In genomic region chr7:6360841-6361240, GRCh38 we compare ENCODE assay signal across 23 cellular contexts. TPM values are rescaled to one million over a fixed set of nuclear protein-coding genes. Genes with fewer than 3 reads are reported as not detected.
A peak's percentile ranks its signal among the peaks of the same experiment; 100 is the strongest.
DNase-seq lines count a peak whose midpoint lies in the region; ATAC-seq, FAIRE-seq and TF ChIP-seq lines count a peak whose summit lies in the region.
"Had no signal": no experiment of that assay in that cellular context is flagged by ENCODE, and none has a peak within 500 bp of the region (broad histone marks: within the 10 kb centered on the region; RNA-seq: fewer than 3 reads in every experiment).

No MANE protein-coding gene starts in this region.

- H3K23ac ChIP-seq in IMR-90 (ENCODE audit: low read depth, low read length): no peak overlapping the region

- DNase-seq in A673 (ENCODE audit: low spot score): peak; percentile 33
- peak; percentile 10 for DNase-seq in IMR-90
- peak; percentile 54 for DNase-seq in RPMI8226
- peak in 1 of 4 experiments; percentile 28 for DNase-seq in K562 (ENCODE audit: extremely low read depth in 1 of 4, low spot score in 3 of 4)
- DNase-seq in NCI-H2081 treated with DMSO at 0.1 percent for 48 hours (lab: John Stamatoyannopoulos, UW): no peak
- no peak for DNase-seq in cerebellar cortex (ENCODE audit: low spot score)
- no peak for DNase-seq in occipital lobe (lab: John Stamatoyannopoulos, UW)
- DNase-seq: activated CD4-positive, alpha-beta T cell treated with anti-CD3 and anti-CD28 coated beads for 36 hours; activated naive CD4-positive, alpha-beta T cell treated with anti-CD3 and anti-CD28 coated beads, Interleukin-2, amount 10 ng/mL, durations not matched to agents 7 days and 5 days; activated T-cell treated with anti-CD3 and anti-CD28 coated beads, Interleukin-2, amount 50 U/mL, for 48 hours; CD4-positive, CD25-positive, alpha-beta regulatory T cell; central memory CD4-positive, alpha-beta T cell; NCI-H1694; NCI-H2227 treated with DMSO at 0.1 percent for 48 hours; NCI-H774; Peyer's patch; sigmoid colon; substantia nigra; uterus had no signal

- no peak overlapping the region for H2AK9ac ChIP-seq in IMR-90 (replicated peaks; ENCODE audit: low read depth, low read length, poor library complexity)

- no peak overlapping the region for H2BK5ac ChIP-seq in IMR-90 (ENCODE audit: low read depth, low read length, poor library complexity, severe bottlenecking)

- H3K79me1 ChIP-seq in IMR-90 (ENCODE audit: low read depth in 1 of 2, low read length in 2 of 2): no peaks in the 10 kb centered on the region

- H3K9me1 ChIP-seq in IMR-90 (ENCODE audit: insufficient read depth, low read length) (no peaks in the 10 kb centered on the region), K562 (ENCODE audit: control insufficient read depth, insufficient read depth, low read length) (no peaks in the 10 kb centered on the region)

- intact Hi-C loops in A673 (cut with micrococcal nuclease; ENCODE audit: unreplicated experiment): no loop called here
- intact Hi-C loops in IMR-90 (cut with micrococcal nuclease): no loop called here
- intact Hi-C loops in K562 (cut with micrococcal nuclease): no loop called here

- no peak overlapping the region for H2AK5ac ChIP-seq in IMR-90 (ENCODE audit: low read depth, low read length)

- CTCF ChIA-PET in A673 (lab: Charles Lee): no interaction called here
- CTCF ChIA-PET in IMR-90 (lab: Yijun Ruan, JAX): interaction anchor here (0.6 kb wide), 1 partner anchor 9 kb away, joined by 3 read pairs; no protein-coding TSS in a partner anchor
- CTCF ChIA-PET in K562 (lab: Yijun Ruan, JAX; ENCODE audit: low intra/inter-chr PET ratio): no interaction called here

- H3K4me1 ChIP-seq in A673 (ENCODE audit: insufficient read depth, low read length, poor library complexity, severe bottlenecking) (no peaks in the 10 kb centered on the region), IMR-90 (ENCODE audit: control insufficient read depth, insufficient read depth, low read length) (no peaks in the 10 kb centered on the region), K562 (replicated peaks in 1 of 2; ENCODE audit: control insufficient read depth in 2 of 2, insufficient read depth in 2 of 2, low read length in 2 of 2) (peaks cover 0 to 2% of the 10 kb centered on the region in 2 experiments; a peak in 3 of 5 replicates)
- H3K4me1 ChIP-seq: sigmoid colon, uterus had no signal

- H3K79me2 ChIP-seq in K562 (ENCODE audit: control insufficient read depth, insufficient read depth, low read length): no peaks in the 10 kb centered on the region

- no peak overlapping the region for H3K14ac ChIP-seq in IMR-90 (replicated peaks; ENCODE audit: low read depth, low read length)

- TF ChIP-seq POLR2A in IMR-90 (IDR thresholded peaks at IDR 0.05; ENCODE audit: low read depth, low read length) (no peak), K562 (conservative IDR thresholded peaks at IDR 0.05) (no peak)

- H2BK20ac ChIP-seq in IMR-90 (ENCODE audit: low read depth, low read length): no peak overlapping the region

- H3K4me2 ChIP-seq in IMR-90 (ENCODE audit: low read depth, low read length) (no peak overlapping the region), K562 (ENCODE audit: insufficient read depth, low read length) (no peak overlapping the region)

- no peak overlapping the region for H3K4me3 ChIP-seq in A673 (ENCODE audit: low read depth, low read length, poor library complexity, severe bottlenecking)
- H3K4me3 ChIP-seq in IMR-90 (ENCODE audit: insufficient read depth, low read depth, low read length): no peak overlapping the region
- no peak overlapping the region for H3K4me3 ChIP-seq in K562
- H3K4me3 ChIP-seq: Peyer's patch, sigmoid colon, uterus had no signal

- H2AFZ ChIP-seq in IMR-90 (replicated peaks; ENCODE audit: low read length, poor library complexity) (no peak overlapping the region), K562 (ENCODE audit: low read depth, low read length) (peak overlapping the region; percentile 48; the same call in 1 of the 2 replicates)

- 80% methylated on average over 3 of the region's 5 CpGs; no CpG with 5 or more reads in 1 of the 2 experiments for WGBS in IMR-90 (ENCODE audit: extremely low coverage in 2 of 2, insufficient read length in 1 of 2), 2 experiments
- WGBS in K562 (ENCODE audit: insufficient coverage, low coverage, missing lambda C conversion rate): 40% methylated on average over 5 of the region's 5 CpGs

- POLR2A ChIA-PET in A673 (lab: Charles Lee; ENCODE audit: low non-redundant PET): no interaction called here
- POLR2A ChIA-PET in IMR-90 (lab: Charles Lee; ENCODE audit: unreplicated experiment): no interaction called here
- POLR2A ChIA-PET in K562 (lab: Yijun Ruan, JAX): interaction anchor here (0.6 kb wide), 3 partner anchors 9 to 172 kb away, joined by 3 read pairs; no protein-coding TSS in a partner anchor

- H4K20me1 ChIP-seq in IMR-90 (ENCODE audit: insufficient read depth, low read length): no peaks in the 10 kb centered on the region
- no peaks in the 10 kb centered on the region for H4K20me1 ChIP-seq in K562 (replicated peaks; ENCODE audit: control insufficient read depth, insufficient read depth, low read length)

- H3K27me3 ChIP-seq in A673 (replicated peaks; ENCODE audit: insufficient read depth, low read depth, low read length, poor library complexity): no peaks in the 10 kb centered on the region
- no peaks in the 10 kb centered on the region for H3K27me3 ChIP-seq in IMR-90 (ENCODE audit: control insufficient read depth, insufficient read depth, low read length)
- H3K27me3 ChIP-seq in K562 (ENCODE audit: control insufficient read depth in 2 of 2, insufficient read depth in 2 of 2, low read length in 2 of 2): no peaks in the 10 kb centered on the region
- H3K27me3 ChIP-seq: Peyer's patch, sigmoid colon, uterus had no signal

- no peak for TF ChIP-seq RAD21 in IMR-90 (IDR thresholded peaks at IDR 0.05; ENCODE audit: low read length)
- TF ChIP-seq RAD21 in K562 (CRISPR knock-in tag; conservative IDR thresholded peaks at IDR 0.05 in 1 of 2, IDR thresholded peaks at IDR 0.05 in 1 of 2): no peak

- no peak overlapping the region for H4K5ac ChIP-seq in IMR-90 (ENCODE audit: low read depth, low read length)

- FAIRE-seq in K562 (lab: Jason Lieb, UNC): no peak
- FAIRE-seq: astrocyte, H1, TTC549 had no signal

- no peak overlapping the region for H3K4ac ChIP-seq in IMR-90 (ENCODE audit: low read depth, low read length)

- no peaks in the 10 kb centered on the region for H3K9me3 ChIP-seq in A673 (ENCODE audit: low read depth, low read length, poor library complexity, severe bottlenecking)
- H3K9me3 ChIP-seq in IMR-90 (ENCODE audit: control insufficient read depth, insufficient read depth, low read length): no peaks in the 10 kb centered on the region
- H3K9me3 ChIP-seq in K562 (replicated peaks; ENCODE audit: control insufficient read depth, insufficient read depth, low read depth, low read length): no peaks in the 10 kb centered on the region
- H3K9me3 ChIP-seq: Peyer's patch, sigmoid colon, uterus had no signal

- no peak overlapping the region for H4K8ac ChIP-seq in IMR-90 (ENCODE audit: low read depth in 2 of 2, low read length in 2 of 2)

- H3K56ac ChIP-seq in IMR-90 (ENCODE audit: extremely low read depth, insufficient read depth, low read length): no peak overlapping the region

- no peak overlapping the region for H4K91ac ChIP-seq in IMR-90 (ENCODE audit: insufficient read depth, low read depth, low read length)

- no peak overlapping the region for H3K27ac ChIP-seq in A673 (ENCODE audit: low read depth, low read length, poor library complexity, severe bottlenecking)
- H3K27ac ChIP-seq in IMR-90 (ENCODE audit: insufficient read depth, low read length): no peak overlapping the region
- no peak overlapping the region for H3K27ac ChIP-seq in K562 (ENCODE audit: extremely low read depth, low read depth, low read length)
- H3K27ac ChIP-seq: sigmoid colon, uterus had no signal

- TF ChIP-seq CTCF in A673 (conservative IDR thresholded peaks at IDR 0.05; ENCODE audit: low read depth, low read length) (no peak), IMR-90 (conservative IDR thresholded peaks at IDR 0.05; ENCODE audit: low read depth, low read length) (no peak), K562 (IDR thresholded peaks at IDR 0.05 in 2 of 3, conservative IDR thresholded peaks at IDR 0.05 in 1 of 3; ENCODE audit: insufficient read depth in 2 of 3, low read depth in 1 of 3, low read length in 3 of 3) (no peak)

- TF ChIP-seq EP300 in K562 (IDR thresholded peaks at IDR 0.05; ENCODE audit: low read length): no peak

- dilution Hi-C loops in IMR-90 (cut with HindIII; ENCODE audit: low sequenced_read_pairs, unreplicated experiment): no loop called here

- H3K9ac ChIP-seq in IMR-90 (ENCODE audit: low read depth, low read length) (no peak overlapping the region), K562 (ENCODE audit: insufficient read depth in 1 of 2, low read depth in 2 of 2, low read length in 2 of 2) (no peak overlapping the region)

- ATAC-seq in IMR-90 (ENCODE audit: low read depth): no peak
- ATAC-seq in K562: peak; percentile 66
- no peak for ATAC-seq in HG02981 (IDR thresholded peaks at IDR 0.05; ENCODE audit: unreplicated experiment)
- ATAC-seq: activated CD4-positive, alpha-beta T cell treated with anti-CD3 and anti-CD28 coated beads for 36 hours had no signal

- H2BK15ac ChIP-seq in IMR-90 (ENCODE audit: low read depth, low read length): no peak overlapping the region

- BruUV-seq in A673 (replicated peaks; lab: Mats Ljungman, UMichigan): no TSS peak
- no TSS peak for BruUV-seq in IMR-90 (replicated peaks; lab: Mats Ljungman, UMichigan)
- BruUV-seq in K562 (replicated peaks; lab: Mats Ljungman, UMichigan): no TSS peak

- H2BK120ac ChIP-seq in IMR-90 (ENCODE audit: low read depth, low read length): no peak overlapping the region

- H3K36me3 ChIP-seq in A673 (ENCODE audit: insufficient read depth, low read length, poor library complexity, severe bottlenecking) (no peaks in the 10 kb centered on the region), IMR-90 (ENCODE audit: control insufficient read depth, insufficient read depth, low read length) (no peaks in the 10 kb centered on the region), K562 (ENCODE audit: control insufficient read depth, insufficient read depth, low read length) (no peaks in the 10 kb centered on the region)
- H3K36me3 ChIP-seq: Peyer's patch, sigmoid colon, uterus had no signal

- in situ Hi-C loops in IMR-90 (cut with MboI; ENCODE audit: low sequenced_read_pairs) (no loop called here), K562 (cut with MboI) (no loop called here)

- H3K18ac ChIP-seq in IMR-90 (ENCODE audit: low read depth, low read length): no peak overlapping the region

RNA-seq across cellular contexts. Expression of gene FAM220A, which starts 12.1 kb away (rescaled TPM):
- 18.5 and 23.4 TPM in 2 replicates for total RNA-seq in A673 (2021)
- 13.1 and 13.9 TPM in 2 replicates for total RNA-seq in IMR-90 (2012; rRNA removed)
- 11.4 and 11.5 TPM in 2 replicates for polyA plus RNA-seq in IMR-90 (2012; rRNA removed)
- 10.0 and 13.7 TPM in 2 replicates for polyA plus RNA-seq in IMR-90 (2012; cell fraction: cytosol; rRNA removed)
- 3.8 and 5.4 TPM in 2 replicates for polyA plus RNA-seq in IMR-90 (2012; cell fraction: nucleus; rRNA removed; ENCODE audit: low replicate concordance)
- total RNA-seq in K562 (2011; cell fraction: chromatin; rRNA removed; ENCODE audit: low replicate concordance): 5.2 and 6.2 TPM in 2 replicates
- 4.0 and 4.3 TPM in 2 replicates for total RNA-seq in K562 (2011; cell fraction: nucleolus; rRNA removed)
- 5.0 and 5.1 TPM in 2 replicates for total RNA-seq in K562 (2011; cell fraction: nucleoplasm; rRNA removed)
- total RNA-seq in K562 (2014; rRNA removed): 5.8 and 15.2 TPM in 2 replicates
- total RNA-seq in K562 (2014; rRNA removed; fragmentation: Illumina TruSeq; extraction: Trizol): 5.5 and 6.0 TPM in 2 replicates
- 6.1 and 7.1 TPM in 2 replicates for total RNA-seq in K562 (2015; rRNA removed; fragmentation: Illumina TruSeq; extraction: Trizol)
- total RNA-seq in K562 (2021): 7.8 and 11.4 TPM in 2 replicates
- polyA plus RNA-seq in K562 (2011; rRNA removed): 10.4 and 12.1 TPM in 2 replicates
- polyA plus RNA-seq in K562 (2011; cell fraction: cytosol; rRNA removed): 7.3 and 8.0 TPM in 2 replicates
- polyA plus RNA-seq in K562 (2011; cell fraction: nucleus; rRNA removed): 3.4 and 5.9 TPM in 2 replicates
- polyA plus RNA-seq in K562 (2012): 7.0 and 10.8 TPM in 2 replicates
- polyA plus RNA-seq in K562 (2014; fragmentation: Illumina TruSeq; extraction: Trizol): 6.7 and 7.2 TPM in 2 replicates
- polyA plus RNA-seq in K562 (2014; fragmentation: Nextera tagmentation; extraction: Ambion mirVana): 1 to 10 TPM in 1 of 2 experiments, under 1 TPM in 1; 0.92 to 1.1 TPM
- 4.6 and 4.8 TPM in 2 replicates for polyA plus RNA-seq in K562 (2014; rRNA removed)
- 9.0 and 9.9 TPM in 2 replicates for polyA minus RNA-seq in K562 (2011; rRNA and poly(A)+ RNA removed)
- 8.9 and 10.0 TPM in 2 replicates for polyA minus RNA-seq in K562 (2011; cell fraction: cytosol; rRNA and poly(A)+ RNA removed)
- 2.2 and 3.1 TPM in 2 replicates for polyA minus RNA-seq in K562 (2011; cell fraction: nucleus; rRNA and poly(A)+ RNA removed)
- total RNA-seq in occipital lobe: 41.2 TPM

RNA-seq across cellular contexts. Expression of gene RAC1, which starts 13.5 kb away (rescaled TPM):
- total RNA-seq in A673 (2021) (295 and 296 TPM in 2 replicates), IMR-90 (2012; rRNA removed) (127 and 128 TPM in 2 replicates), K562 (2014; rRNA removed) (105 and 146 TPM in 2 replicates), K562 (2014; rRNA removed; fragmentation: Illumina TruSeq; extraction: Trizol) (126 and 149 TPM in 2 replicates), K562 (2015; rRNA removed; fragmentation: Illumina TruSeq; extraction: Trizol) (90.9 and 91.5 TPM in 2 replicates), K562 (2021) (220 and 225 TPM in 2 replicates), occipital lobe (41.6 TPM)
- polyA plus RNA-seq in IMR-90 (2012; rRNA removed) (360 and 364 TPM in 2 replicates), K562 (2011; rRNA removed) (177 and 205 TPM in 2 replicates), K562 (2014; fragmentation: Illumina TruSeq; extraction: Trizol) (220 and 241 TPM in 2 replicates), K562 (2014; fragmentation: Nextera tagmentation; extraction: Ambion mirVana) (10 to 100 TPM; 78.5 to 90.7 TPM), K562 (2014; rRNA removed) (148 and 163 TPM in 2 replicates)
- polyA plus RNA-seq in IMR-90 (2012; cell fraction: cytosol; rRNA removed): 119 and 122 TPM in 2 replicates
- polyA plus RNA-seq in IMR-90 (2012; cell fraction: nucleus; rRNA removed; ENCODE audit: low replicate concordance): 54.9 and 241 TPM in 2 replicates
- total RNA-seq in K562 (2011; cell fraction: chromatin; rRNA removed; ENCODE audit: low replicate concordance): 133 and 135 TPM in 2 replicates
- 83.3 and 83.4 TPM in 2 replicates for total RNA-seq in K562 (2011; cell fraction: nucleolus; rRNA removed)
- total RNA-seq in K562 (2011; cell fraction: nucleoplasm; rRNA removed): 95.7 and 122 TPM in 2 replicates
- 96.2 and 169 TPM in 2 replicates for polyA plus RNA-seq in K562 (2011; cell fraction: cytosol; rRNA removed)
- 62.4 and 100 TPM in 2 replicates for polyA plus RNA-seq in K562 (2011; cell fraction: nucleus; rRNA removed)
- polyA plus RNA-seq in K562 (2012): 201 and 203 TPM in 2 replicates
- 310 and 404 TPM in 2 replicates for polyA minus RNA-seq in K562 (2011; rRNA and poly(A)+ RNA removed)
- polyA minus RNA-seq in K562 (2011; cell fraction: cytosol; rRNA and poly(A)+ RNA removed): 91.2 and 105 TPM in 2 replicates
- polyA minus RNA-seq in K562 (2011; cell fraction: nucleus; rRNA and poly(A)+ RNA removed): 20.2 and 37.2 TPM in 2 replicates

Comparison
In these comparisons a context has a peak if more than half of its experiments do, and no peak if none do; other contexts are left out.
1. DNase-seq: peak in A673 (single experiment), IMR-90 (single experiment) and RPMI8226 (single experiment); none in NCI-H2081 treated with DMSO at 0.1 percent for 48 hours (single experiment), cerebellar cortex (single experiment) and occipital lobe (single experiment).